In the genomic region with DNA sequence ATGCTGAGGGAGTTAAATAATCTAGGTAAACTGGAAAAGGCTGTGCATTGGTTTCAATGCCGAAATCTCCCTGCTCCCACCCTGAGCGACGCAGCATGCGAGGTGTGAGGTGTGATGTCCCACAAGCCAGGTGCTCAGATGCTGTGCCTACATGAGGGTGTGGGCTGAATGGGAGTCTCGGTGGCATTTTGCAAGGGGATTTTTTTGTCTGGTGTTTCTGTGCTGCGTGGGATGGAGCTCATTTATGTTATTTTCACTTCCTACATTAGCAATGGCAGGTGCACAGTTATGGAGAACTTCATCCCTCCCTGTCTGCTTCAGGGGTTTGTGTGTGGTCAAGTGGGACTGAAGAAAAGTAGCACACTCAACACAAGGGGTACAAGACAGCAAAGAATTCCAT, we compare ENCODE assay signal across 9 cellular contexts.
DNase-seq lines count a peak whose midpoint lies in the region; ATAC-seq, FAIRE-seq and TF ChIP-seq lines count a peak whose summit lies in the region.
"Had no signal": no experiment of that assay in that cellular context is flagged by ENCODE, and none has a peak within 500 bp of the region (broad histone marks: within the 10 kb centered on the region; RNA-seq: fewer than 3 reads in every experiment).

No MANE protein-coding gene starts in this region.

- peak; percentile 89 for FAIRE-seq in GM12892 (lab: Jason Lieb, UNC)

- CTCF ChIA-PET in HEK293T (lab: Yijun Ruan, JAX): no interaction called here

- POLR2A ChIA-PET in HEK293T (lab: Yijun Ruan, JAX): no interaction called here

- peak; percentile 69 for ATAC-seq in GM19397 (IDR thresholded peaks at IDR 0.05; ENCODE audit: unreplicated experiment)
- ATAC-seq in HG02798 (IDR thresholded peaks at IDR 0.05; ENCODE audit: poor library complexity, unreplicated experiment): peak; percentile 73
- ATAC-seq in HG03469 (IDR thresholded peaks at IDR 0.05; ENCODE audit: unreplicated experiment): peak; percentile 67
- ATAC-seq: activated CD8-positive, alpha-beta T cell treated with anti-CD3 and anti-CD28 coated beads, Interleukin-2, amount 10 ng/mL, durations not matched to agents 7 days and 5 days had no signal

- peak; percentile 4 for DNase-seq in GM12892 (ENCODE audit: insufficient read length)
- DNase-seq in NCI-H1105 (lab: John Stamatoyannopoulos, UW): no peak
- DNase-seq in HEK293T (ENCODE audit: extremely low spot score): no peak
- DNase-seq in activated naive CD4-positive, alpha-beta T cell treated with Interleukin-2 at 50 U/mL for 16 hours: no peak
- DNase-seq in NCI-H1694 treated with DMSO at 0.1 percent for 48 hours (lab: John Stamatoyannopoulos, UW): no peak
- DNase-seq: activated CD8-positive, alpha-beta T cell treated with anti-CD3 and anti-CD28 coated beads, Interleukin-2, amount 10 ng/mL, durations not matched to agents 7 days and 5 days had no signal

- TF ChIP-seq POLR2A in GM12892 (IDR thresholded peaks at IDR 0.05; ENCODE audit: low read depth, low read length): no peak

TF ChIP-seq in HEK293T, 16 proteins besides CTCF, POLR2A, EP300 and RAD21:
- TF ChIP-seq ZNF384 (IDR thresholded peaks at IDR 0.05) (no peak), ELF4 (IDR thresholded peaks at IDR 0.05) (no peak), L3MBTL2 (conservative IDR thresholded peaks at IDR 0.05) (no peak), BHLHE40 (IDR thresholded peaks at IDR 0.05; ENCODE audit: borderline replicate concordance) (no peak), LEF1 (IDR thresholded peaks at IDR 0.05; ENCODE audit: borderline replicate concordance) (no peak), FOXM1 (IDR thresholded peaks at IDR 0.05; ENCODE audit: borderline replicate concordance) (no peak), SP1 (IDR thresholded peaks at IDR 0.05) (no peak), FOXK2 (IDR thresholded peaks at IDR 0.05) (no peak), FOXA1 (IDR thresholded peaks at IDR 0.05) (no peak), HDGF (IDR thresholded peaks at IDR 0.05; ENCODE audit: borderline replicate concordance) (no peak), TARDBP (IDR thresholded peaks at IDR 0.05) (no peak)
